22 cellular contexts compared by ENCODE assay signal in the genomic region with DNA sequence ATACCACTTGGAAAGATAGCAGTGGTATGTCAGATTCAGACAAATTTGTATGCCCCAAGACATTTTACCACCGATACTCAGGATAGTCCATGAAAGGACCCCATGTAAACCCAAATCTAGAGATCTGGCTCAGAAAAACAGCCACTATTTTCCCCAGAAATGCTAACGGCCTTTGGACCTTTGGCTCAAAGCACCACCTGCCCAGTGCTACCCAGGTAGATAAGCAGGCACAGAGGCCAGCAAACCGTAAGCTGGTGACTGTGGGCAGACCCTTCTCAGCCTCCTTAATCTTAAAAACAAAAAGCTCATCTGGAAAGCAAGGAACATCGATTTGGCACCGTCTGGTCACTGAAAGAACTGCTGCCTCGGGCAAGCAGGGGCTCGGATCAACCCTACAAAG.
DNase-seq lines count a peak whose midpoint lies in the region; ATAC-seq, FAIRE-seq and TF ChIP-seq lines count a peak whose summit lies in the region.
"Had no signal": no experiment of that assay in that cellular context is flagged by ENCODE, and none has a peak within 500 bp of the region (broad histone marks: within the 10 kb centered on the region; RNA-seq: fewer than 3 reads in every experiment).

No MANE protein-coding gene starts in this region.

- H3K9me2 ChIP-seq in OCI-LY7 (ENCODE audit: insufficient read depth, low read length): no peaks in the 10 kb centered on the region

- H3K27ac ChIP-seq in OCI-LY3 (ENCODE audit: low read length) (no peak overlapping the region), HepG2 (ENCODE audit: extremely low read length, insufficient read depth, low read length) (no peak overlapping the region), osteoblast (ENCODE audit: low read depth, low read length) (no peak overlapping the region), right cardiac atrium (ENCODE audit: low read length) (no peak overlapping the region), OCI-LY7 (ENCODE audit: low read depth, low read length, poor library complexity, severe bottlenecking) (no peak overlapping the region)

- BruUV-seq in HepG2 (replicated peaks; lab: Mats Ljungman, UMichigan) (no TSS peak), OCI-LY7 (replicated peaks; lab: Mats Ljungman, UMichigan) (no TSS peak)

- TF ChIP-seq RAD21 in HepG2 (CRISPR knock-in tag; IDR thresholded peaks at IDR 0.05): no peak

- 8% methylated on average over 5 of the region's 7 CpGs for WGBS in HepG2 (ENCODE audit: low lambda C conversion rate)
- WGBS in right cardiac atrium: 74% methylated on average over 7 of the region's 7 CpGs

- TF ChIP-seq CTCF in OCI-LY3 (IDR thresholded peaks at IDR 0.05; ENCODE audit: low read depth, low read length) (no peak), HepG2 (CRISPR knock-in tag; IDR thresholded peaks at IDR 0.05) (no peak), osteoblast (IDR thresholded peaks at IDR 0.05; ENCODE audit: extremely low read depth, low read depth, low read length) (no peak), OCI-LY7 (conservative IDR thresholded peaks at IDR 0.05; ENCODE audit: low read length) (no peak)

- TF ChIP-seq EP300 in HepG2 (IDR thresholded peaks at IDR 0.05; ENCODE audit: low read depth in 2 of 2, low read length in 2 of 2): no peak
- no peak for TF ChIP-seq EP300 in HepG2 (CRISPR knock-in tag; IDR thresholded peaks at IDR 0.05; ENCODE audit: borderline replicate concordance)

- H3K4me3 ChIP-seq in OCI-LY3 (ENCODE audit: low read length) (no peak overlapping the region), HepG2 (replicated peaks in 1 of 3; ENCODE audit: insufficient read depth in 1 of 3, low read depth in 2 of 3, low read length in 3 of 3) (no peak overlapping the region), osteoblast (ENCODE audit: insufficient read depth, low read length) (no peak overlapping the region), right cardiac atrium (ENCODE audit: low read length) (no peak overlapping the region), OCI-LY7 (ENCODE audit: low read depth, low read length, poor library complexity, severe bottlenecking) (no peak overlapping the region)
- H3K4me3 ChIP-seq: K562 had no signal

- TF ChIP-seq POLR2A in HepG2 (IDR thresholded peaks at IDR 0.05; ENCODE audit: insufficient read depth in 1 of 2, low read depth in 2 of 2, low read length in 2 of 2): no peak

- H3K9ac ChIP-seq in OCI-LY3 (ENCODE audit: low read length) (no peak overlapping the region), HepG2 (ENCODE audit: insufficient read depth, low read depth, low read length) (no peak overlapping the region)

- no peak for FAIRE-seq in HepG2 (lab: Jason Lieb, UNC)
- FAIRE-seq: A204.1, D721Med, GM12892, H1, K562 had no signal

- H3K9me3 ChIP-seq in OCI-LY3 (ENCODE audit: insufficient read depth, low read length) (no peaks in the 10 kb centered on the region), HepG2 (ENCODE audit: low read length) (no peaks in the 10 kb centered on the region), osteoblast (ENCODE audit: low read depth, low read length) (no peaks in the 10 kb centered on the region), right cardiac atrium (ENCODE audit: control insufficient read depth, low read length) (no peaks in the 10 kb centered on the region), OCI-LY7 (ENCODE audit: low read length) (no peaks in the 10 kb centered on the region)
- H3K9me3 ChIP-seq: BE2C had no signal

- H3K4me2 ChIP-seq in OCI-LY3 (ENCODE audit: low read length) (no peak overlapping the region), HepG2 (ENCODE audit: low read depth, low read length) (no peak overlapping the region; the same call in 1 of the 2 replicates), osteoblast (ENCODE audit: insufficient read depth, low read length) (no peak overlapping the region), OCI-LY7 (ENCODE audit: low read length) (no peak overlapping the region)

- H3K79me2 ChIP-seq in OCI-LY3 (ENCODE audit: low read length): no peaks in the 10 kb centered on the region
- no peaks in the 10 kb centered on the region for H3K79me2 ChIP-seq in HepG2 (ENCODE audit: insufficient read depth, low read length)
- H3K79me2 ChIP-seq in osteoblast (ENCODE audit: insufficient read depth, low read length): no peaks in the 10 kb centered on the region
- no peaks in the 10 kb centered on the region for H3K79me2 ChIP-seq in OCI-LY7 (ENCODE audit: insufficient read depth, low read depth, low read length)

- no peaks in the 10 kb centered on the region for H4K20me1 ChIP-seq in OCI-LY3 (ENCODE audit: insufficient read depth, low read length)
- H4K20me1 ChIP-seq in HepG2 (ENCODE audit: insufficient read depth, low read length): no peaks in the 10 kb centered on the region
- H4K20me1 ChIP-seq in osteoblast (ENCODE audit: insufficient read depth, low read length): no peaks in the 10 kb centered on the region
- no peaks in the 10 kb centered on the region for H4K20me1 ChIP-seq in OCI-LY7 (ENCODE audit: insufficient read depth, low read length)

- H3K36me3 ChIP-seq in OCI-LY3 (replicated peaks; ENCODE audit: low read depth, low read length) (no peaks in the 10 kb centered on the region), HepG2 (replicated peaks in 1 of 2; ENCODE audit: control insufficient read depth in 1 of 2, insufficient read depth in 2 of 2, low read length in 2 of 2) (no peaks in the 10 kb centered on the region), osteoblast (ENCODE audit: insufficient read depth, low read length) (no peaks in the 10 kb centered on the region), OCI-LY7 (ENCODE audit: insufficient read depth, low read length) (no peaks in the 10 kb centered on the region)
- H3K36me3 ChIP-seq: BE2C had no signal

- ATAC-seq in HepG2: peak; percentile 27; the same call in 1 of the 3 replicates
- ATAC-seq in right cardiac atrium: no peak
- ATAC-seq in GM18909 (IDR thresholded peaks at IDR 0.05; ENCODE audit: poor library complexity, unreplicated experiment): no peak

- intact Hi-C loops in HepG2 (cut with micrococcal nuclease; ENCODE audit: unreplicated experiment) (no loop called here), right cardiac atrium (cut with DNase I) (no loop called here), OCI-LY7 (cut with micrococcal nuclease; ENCODE audit: unreplicated experiment) (no loop called here)

- H3K27me3 ChIP-seq in OCI-LY3 (ENCODE audit: low read depth, low read length) (no peaks in the 10 kb centered on the region), HepG2 (ENCODE audit: control insufficient read depth in 1 of 2, insufficient read depth in 2 of 2, low read length in 2 of 2) (no peaks in the 10 kb centered on the region), osteoblast (ENCODE audit: insufficient read depth, low read length) (no peaks in the 10 kb centered on the region), right cardiac atrium (ENCODE audit: control insufficient read depth, insufficient read depth) (no peaks in the 10 kb centered on the region)
- H3K27me3 ChIP-seq: BE2C had no signal

- H3K4me1 ChIP-seq in OCI-LY3 (ENCODE audit: low read length): no peaks in the 10 kb centered on the region
- H3K4me1 ChIP-seq in HepG2 (ENCODE audit: insufficient read depth, low read length): peaks cover 7% of the 10 kb centered on the region
- H3K4me1 ChIP-seq in osteoblast (ENCODE audit: insufficient read depth, low read length): no peaks in the 10 kb centered on the region
- no peaks in the 10 kb centered on the region for H3K4me1 ChIP-seq in right cardiac atrium (ENCODE audit: control insufficient read depth, insufficient read depth, low read length)
- H3K4me1 ChIP-seq in OCI-LY7 (ENCODE audit: insufficient read depth, low read length, poor library complexity, severe bottlenecking): no peaks in the 10 kb centered on the region
- H3K4me1 ChIP-seq: BE2C had no signal

- H2AFZ ChIP-seq in OCI-LY3 (ENCODE audit: low read depth, low read length): peak overlapping the region; percentile 54; the same call in 1 of the 2 replicates
- H2AFZ ChIP-seq in HepG2 (ENCODE audit: low read length): no peak overlapping the region
- H2AFZ ChIP-seq in osteoblast (ENCODE audit: low read length): peak overlapping the region; percentile 43
- no peak overlapping the region for H2AFZ ChIP-seq in OCI-LY7 (ENCODE audit: low read length)

- POLR2A ChIA-PET in HepG2 (lab: Yijun Ruan, JAX) (no interaction called here), OCI-LY7 (lab: Charles Lee) (interaction anchor here (1.7 kb wide), 1 partner anchor 35 kb away, joined by 4 read pairs; no protein-coding TSS in a partner anchor)

- no peak for DNase-seq in HepG2 (ENCODE audit: low spot score)
- DNase-seq in osteoblast (ENCODE audit: insufficient read length, low spot score, missing footprints): no peak
- DNase-seq in right cardiac atrium: no peak
- DNase-seq in OCI-LY7 (ENCODE audit: low spot score): no peak
- DNase-seq in HuH-7 (ENCODE audit: low spot score): no peak
- DNase-seq: ACHN; BE2C; C1 segment of cervical spinal cord; CD4-positive, CD25-positive, alpha-beta regulatory T cell; CD8-positive, alpha-beta memory T cell; COR-L47; DMS79; GDM1; H9; IMR-90 had no signal

- in situ Hi-C loops in HepG2 (cut with HindIII; ENCODE audit: extremely low pct_ligation_motif_present, low pct_unique_long_range_greater_than_20kb): loop anchor here (10.0 kb wide), 1 partner anchor 206 kb away; no protein-coding TSS in a partner anchor

- CTCF ChIA-PET in HepG2 (lab: Yijun Ruan, JAX; ENCODE audit: low intra/inter-chr PET ratio, low total read pairs): interaction anchor here (1.5 kb wide), 1 partner anchor 209 kb away, joined by 11 read pairs; no protein-coding TSS in a partner anchor
- CTCF ChIA-PET in OCI-LY7 (lab: Charles Lee; ENCODE audit: unreplicated experiment): no interaction called here

TF ChIP-seq in HepG2, 621 proteins besides CTCF, POLR2A, EP300 and RAD21:
- no peak for TF ChIP-seq ZNF326 (CRISPR knock-in tag; IDR thresholded peaks at IDR 0.05; ENCODE audit: borderline replicate concordance)
- 0 out of 2 replicates have a peak, but pooled peaks have one; percentile 13 for TF ChIP-seq HNF4G (IDR thresholded peaks at IDR 0.05; ENCODE audit: borderline replicate concordance, low read depth, low read length)
- TF ChIP-seq HNF4G (CRISPR knock-in tag; IDR thresholded peaks at IDR 0.05; ENCODE audit: borderline replicate concordance, low read depth): no peak

Comparison
In these comparisons a context has a peak if more than half of its experiments do, and no peak if none do; other contexts are left out.
1. H2AFZ ChIP-seq: peak in OCI-LY3 (single experiment) and osteoblast (single experiment); none in HepG2 (single experiment) and OCI-LY7 (single experiment).